In genomic region chr18:3171631-3172030, GRCh38 we compare ENCODE assay signal across 17 cellular contexts. TPM values are rescaled to one million over a fixed set of nuclear protein-coding genes. Genes with fewer than 3 reads are reported as not detected.
DNase-seq lines count a peak whose midpoint lies in the region; ATAC-seq and TF ChIP-seq lines count a peak whose summit lies in the region.
"Had no signal": no experiment of that assay in that cellular context is flagged by ENCODE, and none has a peak within 500 bp of the region (broad histone marks: within the 10 kb centered on the region; RNA-seq: fewer than 3 reads in every experiment).

No MANE protein-coding gene starts in this region.

- intact Hi-C loops in body of pancreas (cut with DNase I), result no loop called here

- H3K9me3 ChIP-seq in body of pancreas, result no peaks in the 10 kb centered on the region
- H3K9me3 ChIP-seq: A549 had no signal

- peaks cover 22% of the 10 kb centered on the region for H3K4me1 ChIP-seq in body of pancreas
- H3K4me1 ChIP-seq: A549 had no signal

- TF ChIP-seq POLR2A in body of pancreas (IDR thresholded peaks at IDR 0.05), result no peak

- ATAC-seq in body of pancreas (no peak), HG02973 (IDR thresholded peaks at IDR 0.05; ENCODE audit: unreplicated experiment) (no peak), HG02884 (IDR thresholded peaks at IDR 0.05; ENCODE audit: unreplicated experiment) (no peak)
- ATAC-seq: A549 had no signal

- no peaks in the 10 kb centered on the region for H3K36me3 Mint-ChIP-seq in progenitor cell of endocrine pancreas (ENCODE audit: insufficient read depth)

- H3K27ac ChIP-seq in HL-60 (replicated peaks) (peak overlapping the region; percentile 22), body of pancreas (peak overlapping the region in 3 of 4 donors; percentile 27 to 60 (median 47))
- H3K27ac ChIP-seq: A549, C4-2B had no signal

- H3K4me3 ChIP-seq in HL-60 (replicated peaks; ENCODE audit: insufficient read depth, low read length) (no peak overlapping the region), body of pancreas (no peak overlapping the region)
- H3K4me3 ChIP-seq: A549 had no signal

- WGBS in body of pancreas, 2 donors, result 45 to 46% methylated on average over 4 of the region's 4 CpGs

- no peaks in the 10 kb centered on the region for H3K27me3 ChIP-seq in HL-60 (ENCODE audit: insufficient read depth, poor library complexity, severe bottlenecking)
- H3K27me3 ChIP-seq in body of pancreas, result no peaks in the 10 kb centered on the region

- H3K9me3 Mint-ChIP-seq in progenitor cell of endocrine pancreas (ENCODE audit: low read depth), result no peaks in the 10 kb centered on the region

- H3K4me1 Mint-ChIP-seq in progenitor cell of endocrine pancreas (ENCODE audit: low read depth), result peaks cover 14% of the 10 kb centered on the region

- TF ChIP-seq CTCF in HL-60 (IDR thresholded peaks at IDR 0.05; ENCODE audit: insufficient read depth, low read length) (no peak), body of pancreas (IDR thresholded peaks at IDR 0.05) (no peak), progenitor cell of endocrine pancreas (IDR thresholded peaks at IDR 0.05; ENCODE audit: unreplicated experiment) (no peak)

- no peaks in the 10 kb centered on the region for H3K27me3 Mint-ChIP-seq in progenitor cell of endocrine pancreas

- DNase-seq in NCI-H2171 treated with DMSO at 0.1 percent for 48 hours (lab: John Stamatoyannopoulos, UW) (peak; percentile 39), NCI-H2171 (lab: John Stamatoyannopoulos, UW) (no peak), HL-60 (ENCODE audit: low read depth in 1 of 2, low spot score in 1 of 2) (no peak), body of pancreas (no peak), progenitor cell of endocrine pancreas (ENCODE audit: low spot score, unreplicated experiment) (no peak), activated gamma-delta T cell treated with Interleukin-2 at 50 U/mL for 16 hours (no peak)
- DNase-seq: GOT3, KBM-7, NCI-H1105 treated with DMSO at 0.1 percent for 48 hours, NCI-H2029, NCI-H226, SHP77 had no signal

- H3K4me3 Mint-ChIP-seq in progenitor cell of endocrine pancreas (ENCODE audit: low read depth), result no peak overlapping the region

- H3K36me3 ChIP-seq in body of pancreas (replicated peaks in 1 of 2; ENCODE audit: insufficient read depth in 1 of 2, low read depth in 2 of 2), result no peaks in the 10 kb centered on the region

- H3K27ac Mint-ChIP-seq in progenitor cell of endocrine pancreas, result peak overlapping the region; percentile 89

RNA-seq across cellular contexts. Expression of gene MYOM1, which starts 48.1 kb away (rescaled TPM):
- 10 to 100 TPM; 10.9 to 21.8 TPM for total RNA-seq in body of pancreas
- 1.1 TPM in 2 replicates for total RNA-seq in progenitor cell of endocrine pancreas
- total RNA-seq: Daoy had no signal
